ENCODE assay signal across 8 cellular contexts in the genomic region with DNA sequence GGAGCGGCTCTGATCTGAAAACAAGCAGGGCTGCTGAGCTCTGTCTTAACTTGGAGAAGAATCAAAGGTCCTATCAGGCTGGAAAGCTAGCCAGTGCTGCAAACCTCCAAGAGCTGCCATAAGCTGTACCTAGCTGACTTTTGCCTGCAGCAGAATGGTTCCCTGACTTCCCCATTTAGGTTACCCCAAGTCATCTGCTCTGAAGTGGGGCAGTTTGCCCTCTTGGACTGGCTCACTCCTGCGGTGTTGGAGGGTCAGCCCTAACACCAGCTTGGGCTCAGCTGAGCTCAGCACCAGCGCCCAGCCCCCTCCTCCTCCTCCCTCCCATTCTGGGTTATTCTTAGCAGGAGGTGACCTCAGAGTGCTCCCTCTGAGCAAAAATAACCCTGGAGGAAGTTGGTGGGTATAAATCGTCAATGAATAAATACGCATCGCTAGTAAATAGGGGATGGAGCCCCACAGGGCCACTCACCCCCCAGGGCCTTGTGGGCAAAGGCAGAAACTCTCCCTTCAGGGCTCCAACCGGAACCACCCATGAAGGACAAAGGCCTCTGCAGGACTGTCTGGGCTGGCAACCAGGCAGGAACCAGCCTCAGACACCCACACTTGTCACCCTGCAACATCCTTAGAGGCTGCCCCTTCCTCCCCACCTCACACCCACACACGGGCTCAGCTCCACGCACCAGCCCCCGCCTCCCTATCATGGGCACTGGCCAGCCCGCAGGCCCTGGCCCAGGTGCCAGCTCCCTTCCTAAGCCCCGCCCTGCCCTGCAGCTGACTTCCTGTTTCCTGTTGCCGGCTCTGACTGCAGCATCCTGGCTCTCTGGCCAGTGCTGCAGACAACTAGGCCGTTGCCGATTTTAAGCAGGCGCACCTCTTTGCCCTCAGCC. TPM values are rescaled to one million over a fixed set of nuclear protein-coding genes. Genes with fewer than 3 reads are reported as not detected.
DNase-seq lines count a peak whose midpoint lies in the region; ATAC-seq and TF ChIP-seq lines count a peak whose summit lies in the region.

No MANE protein-coding gene starts in this region.

- DNase-seq in NCI-H226 (peak; percentile 21), epithelial cell of esophagus (ENCODE audit: low read depth) (peak; percentile 59), neural crest cell (ENCODE audit: low read depth, low spot score) (no peak), thoracic aorta (ENCODE audit: low spot score) (peak; percentile 52), OCI-M2 (lab: John Stamatoyannopoulos, UW; ENCODE audit: unreplicated experiment) (no peak)
- DNase-seq in activated CD8-positive, alpha-beta memory T cell treated with anti-CD3 and anti-CD28 coated beads, Interleukin-2, amount 50 U/mL, for 4 hours, result peak; percentile 63

- peaks cover 30 to 57% of the 10 kb centered on the region in 2 donors for H3K4me1 ChIP-seq in thoracic aorta (ENCODE audit: control insufficient read depth in 1 of 2, low read depth in 2 of 2)

- peak overlapping the region; percentile 57 for H3K27ac Mint-ChIP-seq in neural crest cell (ENCODE audit: unreplicated experiment)

- H3K27me3 ChIP-seq in thoracic aorta (replicated peaks; ENCODE audit: insufficient read depth), result no peaks in the 10 kb centered on the region

- no peak for TF ChIP-seq CTCF in epithelial cell of esophagus (IDR thresholded peaks at IDR 0.05; ENCODE audit: insufficient read depth, low read depth, low read length, missing control alignments)
- TF ChIP-seq CTCF in neural crest cell (conservative IDR thresholded peaks at IDR 0.05), result no peak
- no peak for TF ChIP-seq CTCF in thoracic aorta (IDR thresholded peaks at IDR 0.05)

- H3K27ac ChIP-seq in thoracic aorta, result peak overlapping the region; percentile 91 to 96

- H3K4me3 Mint-ChIP-seq in neural crest cell, result no peak overlapping the region

- H3K9me3 ChIP-seq in thoracic aorta, result no peaks in the 10 kb centered on the region

- no peaks in the 10 kb centered on the region for H3K27me3 Mint-ChIP-seq in neural crest cell (ENCODE audit: low read depth)

- H3K36me3 ChIP-seq in thoracic aorta, result no peaks in the 10 kb centered on the region

- H3K9me3 Mint-ChIP-seq in neural crest cell, result no peaks in the 10 kb centered on the region

- ATAC-seq in GM18511 (IDR thresholded peaks at IDR 0.05; ENCODE audit: unreplicated experiment) (peak; percentile 84), HG02678 (IDR thresholded peaks at IDR 0.05; ENCODE audit: unreplicated experiment) (peak; percentile 95), thoracic aorta (ENCODE audit: insufficient number of reproducible peaks, low FRiP score, low read depth) (peak; percentile 85)

- H3K4me1 Mint-ChIP-seq in neural crest cell, result peaks cover 16% of the 10 kb centered on the region

- no peaks in the 10 kb centered on the region for H3K36me3 Mint-ChIP-seq in neural crest cell (ENCODE audit: low read depth)

- no peak overlapping the region for H3K4me3 ChIP-seq in epithelial cell of esophagus (ENCODE audit: low read length)
- peak overlapping the region; percentile 63 for H3K4me3 ChIP-seq in thoracic aorta

RNA-seq across cellular contexts. Expression of a gene that starts 46.9 kb away (rescaled TPM):
- 113 and 114 TPM in 2 replicates for total RNA-seq in neural crest cell
- 10 to 100 TPM; 17.7 to 24.3 TPM for total RNA-seq in thoracic aorta

Comparison
In these comparisons a context has a peak if more than half of its experiments do, and no peak if none do; other contexts are left out.
1. DNase-seq: peak in NCI-H226 (single experiment), activated CD8-positive, alpha-beta memory T cell treated with anti-CD3 and anti-CD28 coated beads, Interleukin-2, amount 50 U/mL, for 4 hours (single experiment), epithelial cell of esophagus (single experiment) and thoracic aorta (single experiment); none in neural crest cell (single experiment) and OCI-M2 (single experiment).
2. Peak in every context shown above with its lines, with median percentiles within 50 percentile points of each other: ATAC-seq.